In genomic region chr3:23863060-23863459, GRCh38 we compare ENCODE assay signal across 2 cellular contexts.
TF ChIP-seq lines count a peak whose summit lies in the region.

No MANE protein-coding gene starts in this region.

TF ChIP-seq in endothelial cell of umbilical vein, 7 proteins besides CTCF, POLR2A, EP300 and RAD21:
- TF ChIP-seq MAX (IDR thresholded peaks at IDR 0.05; ENCODE audit: insufficient read depth, insufficient read length) = no peak
- TF ChIP-seq JUN (IDR thresholded peaks at IDR 0.05; ENCODE audit: borderline replicate concordance, insufficient read depth, insufficient read length, low read depth) = peak; percentile 93
- peak; percentile 60 for TF ChIP-seq POLR2AphosphoS5 (IDR thresholded peaks at IDR 0.05; ENCODE audit: insufficient read depth, low read depth, low read length)
- TF ChIP-seq MYC (IDR thresholded peaks at IDR 0.05; ENCODE audit: low read depth, low read length) = no peak
- peak; percentile 80 for TF ChIP-seq FOS (IDR thresholded peaks at IDR 0.05; ENCODE audit: borderline replicate concordance, insufficient read depth, low read length)
- TF ChIP-seq GATA2 (IDR thresholded peaks at IDR 0.05; ENCODE audit: insufficient read depth, insufficient read length, low read depth, low read length) = peak; percentile 96
- TF ChIP-seq EZH2 (IDR thresholded peaks at IDR 0.05; ENCODE audit: borderline replicate concordance, low read depth, low read length, severe bottlenecking) = no peak

TF ChIP-seq in GM23338, 12 proteins besides CTCF, POLR2A, EP300 and RAD21:
- no peak for TF ChIP-seq REST (IDR thresholded peaks at IDR 0.05; ENCODE audit: unreplicated experiment)
- TF ChIP-seq ZNF331 (CRISPR knock-in tag; IDR thresholded peaks at IDR 0.05; ENCODE audit: low read depth) = no peak
- TF ChIP-seq NANOG (IDR thresholded peaks at IDR 0.05; ENCODE audit: borderline replicate concordance) = no peak
- no peak for TF ChIP-seq ZNF114 (CRISPR knock-in tag; IDR thresholded peaks at IDR 0.05)
- no peak for TF ChIP-seq ETS1 (IDR thresholded peaks at IDR 0.05)
- TF ChIP-seq STAT1 (IDR thresholded peaks at IDR 0.05; ENCODE audit: unreplicated experiment) = no peak
- no peak for TF ChIP-seq POLR2AphosphoS5 (IDR thresholded peaks at IDR 0.05; ENCODE audit: low read depth)
- no peak for TF ChIP-seq CREB1 (CRISPR knock-in tag; IDR thresholded peaks at IDR 0.05; ENCODE audit: low read depth)
- TF ChIP-seq JUNB (IDR thresholded peaks at IDR 0.05; ENCODE audit: unreplicated experiment) = no peak
- TF ChIP-seq EZH2 (IDR thresholded peaks at IDR 0.05; ENCODE audit: low read depth, unreplicated experiment) = no peak
- no peak for TF ChIP-seq EZH2phosphoT487 (IDR thresholded peaks at IDR 0.05; ENCODE audit: unreplicated experiment)
- TF ChIP-seq ZNF462 (CRISPR knock-in tag; IDR thresholded peaks at IDR 0.05) = no peak
TF ChIP-seq in GM23338: peak in this region for 0.
